8 cellular contexts compared by ENCODE assay signal in genomic region chr14:35215110-35215872, GRCh38.
DNase-seq lines count a peak whose midpoint lies in the region; ATAC-seq and TF ChIP-seq lines count a peak whose summit lies in the region.
"Had no signal": no experiment of that assay in that cellular context is flagged by ENCODE, and none has a peak within 500 bp of the region (broad histone marks: within the 10 kb centered on the region; RNA-seq: fewer than 3 reads in every experiment).

No MANE protein-coding gene starts in this region.

- H3K27ac Mint-ChIP-seq in chondrocyte (ENCODE audit: unreplicated experiment), result peak overlapping the region; percentile 78
- peak overlapping the region in 2 of 6 donors; percentile 12 to 29 for H3K27ac Mint-ChIP-seq in naive B cell
- H3K27ac Mint-ChIP-seq: activated B cell treated with CpG ODN at 0.5 μM for 24 hours had no signal

- ATAC-seq in naive B cell (ENCODE audit: low read depth in 2 of 2) (peak in 1 of 2 donors; percentile 30), HG03520 (IDR thresholded peaks at IDR 0.05; ENCODE audit: unreplicated experiment) (no peak), HG03135 (IDR thresholded peaks at IDR 0.05; ENCODE audit: unreplicated experiment) (no peak), HG02840 (IDR thresholded peaks at IDR 0.05; ENCODE audit: low FRiP score, unreplicated experiment) (no peak)

- H3K4me1 Mint-ChIP-seq in chondrocyte (ENCODE audit: low read depth) (peaks cover 25% of the 10 kb centered on the region), naive B cell (no peaks in the 10 kb centered on the region)
- H3K4me1 Mint-ChIP-seq: activated B cell treated with CpG ODN at 0.5 μM for 24 hours had no signal

- no peaks in the 10 kb centered on the region for H3K36me3 Mint-ChIP-seq in chondrocyte (ENCODE audit: low read depth)
- peaks cover 0 to 9% of the 10 kb centered on the region in 2 donors for H3K36me3 Mint-ChIP-seq in naive B cell

- H3K27me3 Mint-ChIP-seq in chondrocyte (ENCODE audit: low read depth) (no peaks in the 10 kb centered on the region), naive B cell (no peaks in the 10 kb centered on the region)
- H3K27me3 Mint-ChIP-seq: activated B cell treated with CpG ODN at 0.5 μM for 24 hours had no signal

- no peak overlapping the region for H3K4me3 Mint-ChIP-seq in chondrocyte (ENCODE audit: unreplicated experiment)
- H3K4me3 Mint-ChIP-seq in naive B cell, result no peak overlapping the region
- H3K4me3 Mint-ChIP-seq: activated B cell treated with CpG ODN at 0.5 μM for 24 hours had no signal

- DNase-seq in GM04504 (ENCODE audit: low read depth) (peak; percentile 40), NAMALWA (ENCODE audit: low spot score) (peak; percentile 29), chondrocyte (ENCODE audit: low spot score) (no peak), naive B cell (peak; percentile 8)
- DNase-seq: activated B cell treated with CpG ODN at 0.5 μM for 24 hours had no signal

- no peaks in the 10 kb centered on the region for H3K9me3 Mint-ChIP-seq in chondrocyte (ENCODE audit: low read depth)
- H3K9me3 Mint-ChIP-seq in naive B cell, result no peaks in the 10 kb centered on the region
- H3K9me3 Mint-ChIP-seq: activated B cell treated with CpG ODN at 0.5 μM for 24 hours had no signal

- peak; percentile 83 for TF ChIP-seq CTCF in chondrocyte (IDR thresholded peaks at IDR 0.05)
